Comparison of ENCODE assay signal across 23 cellular contexts in the genomic region with DNA sequence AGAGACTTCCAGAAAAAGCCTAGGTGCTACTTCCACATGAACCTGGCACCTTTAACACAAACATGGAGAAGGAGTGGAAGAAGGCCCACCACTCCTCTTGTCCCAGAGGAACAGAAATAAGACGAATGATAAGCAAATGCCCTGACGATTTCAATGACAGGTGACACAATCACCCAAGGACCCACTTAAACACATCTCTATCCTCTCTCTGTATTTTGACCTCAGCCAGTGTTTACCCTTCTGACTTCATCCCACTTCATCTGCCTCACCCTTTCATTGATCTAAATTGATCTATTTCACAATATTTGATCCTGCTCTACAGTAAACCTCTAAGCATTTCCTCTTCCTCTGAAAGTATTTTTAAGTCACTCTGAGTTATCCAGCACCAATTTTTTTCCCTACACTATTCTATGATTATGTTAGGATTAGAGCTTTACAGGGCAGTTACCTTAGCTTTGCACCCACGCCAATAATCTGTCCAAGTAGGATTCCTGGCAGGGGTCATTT.
"Had no signal": no experiment of that assay in that cellular context is flagged by ENCODE, and none has a peak within 500 bp of the region (broad histone marks: within the 10 kb centered on the region; RNA-seq: fewer than 3 reads in every experiment).

No MANE protein-coding gene starts in this region.

- H3K4me1 ChIP-seq: colonic mucosa, esophagus squamous epithelium, lower lobe of right lung, sigmoid colon, upper lobe of left lung had no signal

- H3K4me3 ChIP-seq: colonic mucosa, esophagus squamous epithelium, heart left ventricle, lower lobe of right lung, sigmoid colon, smooth muscle cell, upper lobe of left lung had no signal

- DNase-seq: activated CD8-positive, alpha-beta memory T cell treated with anti-CD3 and anti-CD28 coated beads, Interleukin-2, amount 50 U/mL, for 48 hours; activated naive CD4-positive, alpha-beta T cell treated with Interleukin-2 at 50 U/mL for 16 hours; activated naive CD8-positive, alpha-beta T cell treated with anti-CD3 and anti-CD28 coated beads for 36 hours; activated T-cell treated with anti-CD3 and anti-CD28 coated beads, Interleukin-2, amount 50 U/mL, for 4 hours; colonic mucosa; endodermal cell; esophagus squamous epithelium; heart left ventricle; islet precursor cell; left cardiac atrium; lower lobe of right lung; naive B cell; occipital lobe; posterior cingulate gyrus; sigmoid colon; stimulated activated CD4-positive, alpha-beta T cell treated with anti-CD3 and anti-CD28 coated beads, Interleukin-4, amount 100 ng/mL, for 1 hour; stimulated activated naive CD4-positive, alpha-beta T cell; T-helper 1 cell; upper lobe of left lung; WERI-Rb-1 had no signal

- H3K27ac Mint-ChIP-seq: activated naive CD8-positive, alpha-beta T cell treated with anti-CD3 and anti-CD28 coated beads for 36 hours; endodermal cell had no signal

- H3K27me3 ChIP-seq: colonic mucosa, esophagus squamous epithelium, heart left ventricle, sigmoid colon, upper lobe of left lung had no signal

- ATAC-seq: activated T-cell treated with anti-CD3 and anti-CD28 coated beads, Interleukin-2, amount 50 U/mL, for 4 hours; heart left ventricle; left cardiac atrium had no signal

- H3K27me3 Mint-ChIP-seq: activated naive CD8-positive, alpha-beta T cell treated with anti-CD3 and anti-CD28 coated beads for 36 hours; naive B cell had no signal

- H3K4me2 ChIP-seq: smooth muscle cell had no signal

- H3K9me3 Mint-ChIP-seq: activated T-cell treated with anti-CD3 and anti-CD28 coated beads, Interleukin-2, amount 50 U/mL, for 4 hours; endodermal cell; neural crest cell had no signal

- H3K27ac ChIP-seq: colonic mucosa, esophagus squamous epithelium, heart left ventricle, lower lobe of right lung, sigmoid colon, upper lobe of left lung, WERI-Rb-1 had no signal

- H3K4me3 Mint-ChIP-seq: activated naive CD8-positive, alpha-beta T cell treated with anti-CD3 and anti-CD28 coated beads for 36 hours; activated T-cell treated with anti-CD3 and anti-CD28 coated beads, Interleukin-2, amount 50 U/mL, for 4 hours; endodermal cell; naive B cell; neural crest cell had no signal

- FAIRE-seq: TTC549 had no signal

- H3K9me3 ChIP-seq: colonic mucosa, esophagus squamous epithelium, heart left ventricle, lower lobe of right lung, sigmoid colon, upper lobe of left lung had no signal

- H3K4me1 Mint-ChIP-seq: activated naive CD8-positive, alpha-beta T cell treated with anti-CD3 and anti-CD28 coated beads for 36 hours; endodermal cell; neural crest cell had no signal
